31 cellular contexts compared by ENCODE assay signal in genomic region chr17:51670899-51671298, GRCh38.
A peak's percentile ranks its signal among the peaks of the same experiment; 100 is the strongest.
DNase-seq lines count a peak whose midpoint lies in the region; TF ChIP-seq lines count a peak whose summit lies in the region.
"Had no signal": no experiment of that assay in that cellular context is flagged by ENCODE, and none has a peak within 500 bp of the region (broad histone marks: within the 10 kb centered on the region; RNA-seq: fewer than 3 reads in every experiment).

No MANE protein-coding gene starts in this region.

- no peak overlapping the region for H3K27ac ChIP-seq in neural progenitor cell
- H3K27ac ChIP-seq: 22Rv1; A549; BLaER1; BLaER1 treated with 17β-estradiol and CSF1 and Interleukin-3, amounts not matched to agents 10 nM and 100 nM; C4-2B had no signal

- H3K27me3 Mint-ChIP-seq in neural progenitor cell (ENCODE audit: insufficient read depth, low read depth), result peaks cover 2% of the 10 kb centered on the region
- H3K27me3 Mint-ChIP-seq in activated T-cell treated with anti-CD3 and anti-CD28 coated beads, Interleukin-2, amount 50 U/mL, for 24 hours, result peaks cover 9% of the 10 kb centered on the region
- H3K27me3 Mint-ChIP-seq: B cell; CD4-positive, CD25-positive, alpha-beta regulatory T cell had no signal

- H3K4me2 ChIP-seq in neural progenitor cell, result no peak overlapping the region
- H3K4me2 ChIP-seq: A549; BLaER1; BLaER1 treated with 17β-estradiol and CSF1 and Interleukin-3, amounts not matched to agents 10 nM and 100 nM had no signal

- H3K36me3 Mint-ChIP-seq in neural progenitor cell, result no peaks in the 10 kb centered on the region
- no peaks in the 10 kb centered on the region for H3K36me3 Mint-ChIP-seq in activated T-cell treated with anti-CD3 and anti-CD28 coated beads, Interleukin-2, amount 50 U/mL, for 24 hours (ENCODE audit: low read depth)
- H3K36me3 Mint-ChIP-seq: CD14-positive monocyte; CD4-positive, alpha-beta memory T cell; CD4-positive, CD25-positive, alpha-beta regulatory T cell; CD8-positive, alpha-beta memory T cell; CD8-positive, alpha-beta T cell had no signal

- peak overlapping the region; percentile 4 for H3K27ac Mint-ChIP-seq in neural progenitor cell
- H3K27ac Mint-ChIP-seq in activated T-cell treated with anti-CD3 and anti-CD28 coated beads, Interleukin-2, amount 50 U/mL, for 24 hours, result no peak overlapping the region
- H3K27ac Mint-ChIP-seq: B cell; CD14-positive monocyte; CD4-positive, alpha-beta memory T cell; CD4-positive, alpha-beta T cell; CD4-positive, CD25-positive, alpha-beta regulatory T cell; CD8-positive, alpha-beta T cell had no signal

- H2AFZ ChIP-seq in neural progenitor cell (replicated peaks), result no peak overlapping the region

- no peaks in the 10 kb centered on the region for H4K20me1 ChIP-seq in neural progenitor cell (ENCODE audit: low read depth)
- H4K20me1 ChIP-seq: BLaER1; BLaER1 treated with 17β-estradiol and CSF1 and Interleukin-3, amounts not matched to agents 10 nM and 100 nM had no signal

- H3K9me3 ChIP-seq in neural progenitor cell (ENCODE audit: low read depth), result no peaks in the 10 kb centered on the region
- H3K9me3 ChIP-seq: BE2C had no signal

- no peaks in the 10 kb centered on the region for H3K79me2 ChIP-seq in neural progenitor cell (ENCODE audit: low read depth)

- H3F3A ChIP-seq in neural progenitor cell (ENCODE audit: low read depth), result no peaks in the 10 kb centered on the region

- no peak overlapping the region for H3K4me3 ChIP-seq in neural progenitor cell
- H3K4me3 ChIP-seq: A549; BLaER1; BLaER1 treated with 17β-estradiol and CSF1 and Interleukin-3, amounts not matched to agents 10 nM and 100 nM had no signal

- peaks cover 14% of the 10 kb centered on the region for H3K9me3 Mint-ChIP-seq in neural progenitor cell
- peaks cover 2% of the 10 kb centered on the region for H3K9me3 Mint-ChIP-seq in activated T-cell treated with anti-CD3 and anti-CD28 coated beads, Interleukin-2, amount 50 U/mL, for 24 hours
- H3K9me3 Mint-ChIP-seq: CD4-positive, alpha-beta T cell; CD8-positive, alpha-beta T cell had no signal

- H3K27me3 ChIP-seq in neural progenitor cell, result no peaks in the 10 kb centered on the region
- H3K27me3 ChIP-seq: BE2C; BLaER1; BLaER1 treated with 17β-estradiol and CSF1 and Interleukin-3, amounts not matched to agents 10 nM and 100 nM had no signal

- peak; percentile 38 for DNase-seq in islet precursor cell
- no peak for DNase-seq in neural progenitor cell (ENCODE audit: low spot score)
- DNase-seq in activated T-cell treated with anti-CD3 and anti-CD28 coated beads, Interleukin-2, amount 50 U/mL, for 24 hours, result no peak
- no peak for DNase-seq in iPS-NIHi7 (ENCODE audit: extremely low spot score)
- DNase-seq: 8988T; ACHN; AML-193; BE2C; C1 segment of cervical spinal cord; Caco-2; Calu3; CD4-positive, alpha-beta memory T cell; CD4-positive, alpha-beta T cell; CD4-positive, CD25-positive, alpha-beta regulatory T cell; CD8-positive, alpha-beta memory T cell; CD8-positive, alpha-beta T cell; COR-L47; DMS 273 treated with DMSO at 0.1 percent for 48 hours; DMS153; DMS53; DMS79; DMS79 treated with DMSO at 0.1 percent for 48 hours; DND-41; EL had no signal

- H3K4me3 Mint-ChIP-seq in neural progenitor cell, result no peak overlapping the region
- no peak overlapping the region for H3K4me3 Mint-ChIP-seq in activated T-cell treated with anti-CD3 and anti-CD28 coated beads, Interleukin-2, amount 50 U/mL, for 24 hours
- H3K4me3 Mint-ChIP-seq: B cell; CD14-positive monocyte; CD4-positive, alpha-beta memory T cell; CD4-positive, alpha-beta T cell; CD4-positive, CD25-positive, alpha-beta regulatory T cell; CD8-positive, alpha-beta memory T cell; CD8-positive, alpha-beta T cell had no signal

- H3K4me1 Mint-ChIP-seq in neural progenitor cell, result peaks cover 5% of the 10 kb centered on the region
- no peaks in the 10 kb centered on the region for H3K4me1 Mint-ChIP-seq in activated T-cell treated with anti-CD3 and anti-CD28 coated beads, Interleukin-2, amount 50 U/mL, for 24 hours (ENCODE audit: low read depth)
- H3K4me1 Mint-ChIP-seq: B cell; CD14-positive monocyte; CD4-positive, alpha-beta memory T cell; CD4-positive, CD25-positive, alpha-beta regulatory T cell; CD8-positive, alpha-beta memory T cell had no signal

- no peak overlapping the region for H3K9ac ChIP-seq in neural progenitor cell
- H3K9ac ChIP-seq: BLaER1; BLaER1 treated with 17β-estradiol and CSF1 and Interleukin-3, amounts not matched to agents 10 nM and 100 nM had no signal

- H3K36me3 ChIP-seq in neural progenitor cell, result no peaks in the 10 kb centered on the region
- H3K36me3 ChIP-seq: BE2C; BLaER1; BLaER1 treated with 17β-estradiol and CSF1 and Interleukin-3, amounts not matched to agents 10 nM and 100 nM had no signal

- H3K4me1 ChIP-seq in neural progenitor cell, result no peaks in the 10 kb centered on the region
- H3K4me1 ChIP-seq: A549, BE2C, BLaER1, Caco-2 had no signal

- TF ChIP-seq CTCF in neural progenitor cell (IDR thresholded peaks at IDR 0.05), result no peak
